In genomic region chr11:60786811-60787567, GRCh38 we compare ENCODE assay signal across 11 cellular contexts. TPM values are rescaled to one million over a fixed set of nuclear protein-coding genes. Genes with fewer than 3 reads are reported as not detected.
DNase-seq lines count a peak whose midpoint lies in the region; ATAC-seq, FAIRE-seq and TF ChIP-seq lines count a peak whose summit lies in the region.
"Had no signal": no experiment of that assay in that cellular context is flagged by ENCODE, and none has a peak within 500 bp of the region (broad histone marks: within the 10 kb centered on the region; RNA-seq: fewer than 3 reads in every experiment).

No MANE protein-coding gene starts in this region.

- no peak overlapping the region for H3K27ac Mint-ChIP-seq in progenitor cell of endocrine pancreas

- no peak for TF ChIP-seq EP300 in gastroesophageal sphincter (IDR thresholded peaks at IDR 0.05)

- peak in 1 of 2 donors; percentile 61 for TF ChIP-seq POLR2A in Peyer's patch (IDR thresholded peaks at IDR 0.05)
- TF ChIP-seq POLR2A in gastroesophageal sphincter (IDR thresholded peaks at IDR 0.05), result no peak

- peaks cover 3% of the 10 kb centered on the region for H3K27me3 Mint-ChIP-seq in progenitor cell of endocrine pancreas

- DNase-seq in COLO829 (ENCODE audit: low spot score) (peak; percentile 16), Peyer's patch (peak in 2 of 3 donors; percentile 81 to 89), pancreas (peak in 4 of 6 donors; percentile 23 to 48 (median 37)), middle frontal gyrus (ENCODE audit: extremely low spot score, low spot score) (no peak), NCI-H2227 (lab: John Stamatoyannopoulos, UW; ENCODE audit: unreplicated experiment) (no peak), progenitor cell of endocrine pancreas (ENCODE audit: low spot score, unreplicated experiment) (no peak)
- DNase-seq: cerebellar nuclear complex; stimulated activated CD4-positive, alpha-beta T cell treated with anti-CD3 and anti-CD28 coated beads, Interleukin-15, amount 100 ng/mL, for 24 hours had no signal

- H3K4me1 ChIP-seq in Peyer's patch, result peaks cover 0 to 39% (median 2%) of the 10 kb centered on the region in 4 donors
- H3K4me1 ChIP-seq in gastroesophageal sphincter, result peaks cover 2 to 31% (median 9%) of the 10 kb centered on the region in 3 donors
- H3K4me1 ChIP-seq in pancreas, result no peaks in the 10 kb centered on the region

- TF ChIP-seq CTCF in Peyer's patch (IDR thresholded peaks at IDR 0.05), result no peak
- no peak for TF ChIP-seq CTCF in gastroesophageal sphincter (IDR thresholded peaks at IDR 0.05)
- TF ChIP-seq CTCF in pancreas (IDR thresholded peaks at IDR 0.05), result no peak
- TF ChIP-seq CTCF in progenitor cell of endocrine pancreas (IDR thresholded peaks at IDR 0.05; ENCODE audit: unreplicated experiment), result no peak

- H3K9me3 ChIP-seq in Peyer's patch (no peaks in the 10 kb centered on the region), gastroesophageal sphincter (no peaks in the 10 kb centered on the region), pancreas (no peaks in the 10 kb centered on the region)

- no peak for FAIRE-seq in pancreas (lab: Jason Lieb, UNC)
- FAIRE-seq: islet of Langerhans had no signal

- H3K27ac ChIP-seq in Peyer's patch, result peak overlapping the region in 3 of 4 donors; percentile 46 to 92 (median 88)
- H3K27ac ChIP-seq in gastroesophageal sphincter, result peak overlapping the region in 2 of 4 donors; percentile 46 to 57
- no peak overlapping the region for H3K27ac ChIP-seq in pancreas

- peak; percentile 73 for ATAC-seq in gastroesophageal sphincter
- peak in 3 of 4 donors; percentile 55 to 65 (median 65) for ATAC-seq in pancreas
- ATAC-seq in GM18907 (IDR thresholded peaks at IDR 0.05; ENCODE audit: unreplicated experiment), result no peak

- no peak overlapping the region for H3K4me3 Mint-ChIP-seq in progenitor cell of endocrine pancreas (ENCODE audit: low read depth)

- H3K4me1 Mint-ChIP-seq in progenitor cell of endocrine pancreas (ENCODE audit: low read depth), result no peaks in the 10 kb centered on the region

- H3K9me3 Mint-ChIP-seq in progenitor cell of endocrine pancreas (ENCODE audit: low read depth), result peaks cover 4% of the 10 kb centered on the region

- intact Hi-C loops in pancreas (cut with DNase I), result no loop called here

- H3K36me3 ChIP-seq in Peyer's patch (no peaks in the 10 kb centered on the region), gastroesophageal sphincter (no peaks in the 10 kb centered on the region), pancreas (no peaks in the 10 kb centered on the region)

- no peaks in the 10 kb centered on the region for H3K36me3 Mint-ChIP-seq in progenitor cell of endocrine pancreas (ENCODE audit: insufficient read depth)

- H3K4me3 ChIP-seq in Peyer's patch, result peak overlapping the region in 2 of 4 donors; percentile 52 to 58
- H3K4me3 ChIP-seq in gastroesophageal sphincter, result no peak overlapping the region
- no peak overlapping the region for H3K4me3 ChIP-seq in pancreas

- WGBS in gastroesophageal sphincter (ENCODE audit: low coverage in 1 of 2), 2 donors, result 24% methylated on average over 8 of the region's 15 CpGs; no CpG with 5 or more reads in 1 of the 2 donors
- WGBS in pancreas, 2 donors, result 43 to 47% methylated on average over 14 to 15 of the region's 15 CpGs

- H3K27me3 ChIP-seq in Peyer's patch, result no peaks in the 10 kb centered on the region
- H3K27me3 ChIP-seq in gastroesophageal sphincter, result no peaks in the 10 kb centered on the region
- no peaks in the 10 kb centered on the region for H3K27me3 ChIP-seq in pancreas

RNA-seq across cellular contexts. Expression of gene MS4A10, which starts 1.9 kb away (rescaled TPM):
- 100 to 1,000 TPM in 3 of 4 donors, 1 to 10 TPM in 1; 5.0 to 338 (median 221) TPM for total RNA-seq in Peyer's patch
- not detected for total RNA-seq in gastroesophageal sphincter
- total RNA-seq in pancreas, result not detected
- polyA plus RNA-seq in pancreas, result not detected
- total RNA-seq in progenitor cell of endocrine pancreas, result not detected in 2 replicates

RNA-seq across cellular contexts. Expression of gene MS4A15, which starts 30.3 kb away (rescaled TPM):
- total RNA-seq in Peyer's patch (1 to 10 TPM in 1 of 4 donors, under 1 TPM in 1, not detected in 2; 0.54 to 1.6 TPM), gastroesophageal sphincter (not detected), pancreas (under 1 TPM in 1 of 6 donors, not detected in 5; 0.09 TPM), progenitor cell of endocrine pancreas (not detected in 2 replicates)
- not detected for polyA plus RNA-seq in pancreas

RNA-seq across cellular contexts. Expression of gene CCDC86, which starts 54.9 kb away (rescaled TPM):
- total RNA-seq in Peyer's patch (10 to 100 TPM in 2 of 4 donors, 1 to 10 TPM in 2; 8.7 to 33.0 (median 12.4) TPM), gastroesophageal sphincter (10 to 100 TPM; 10.5 to 27.8 (median 18.2) TPM), pancreas (10 to 100 TPM in 4 of 6 donors, 1 to 10 TPM in 2; 6.3 to 16.9 (median 11.0) TPM), progenitor cell of endocrine pancreas (22.7 and 22.8 TPM in 2 replicates)
- 10 to 100 TPM; 10.5 to 20.8 TPM for polyA plus RNA-seq in pancreas

Comparison
In these comparisons a context has a peak if more than half of its experiments do, and no peak if none do; other contexts are left out.
1. DNase-seq: peak in COLO829 (single experiment), Peyer's patch (2 of 3) and pancreas (4 of 6); none in middle frontal gyrus (single experiment), NCI-H2227 (single experiment) and progenitor cell of endocrine pancreas (single experiment).
2. H3K27ac ChIP-seq: peak in Peyer's patch (3 of 4); none in pancreas (0 of 4).